In genomic region chr10:102310356-102311024, GRCh38 we compare ENCODE assay signal across 13 cellular contexts.
A peak's percentile ranks its signal among the peaks of the same experiment; 100 is the strongest.
DNase-seq lines count a peak whose midpoint lies in the region; ATAC-seq and TF ChIP-seq lines count a peak whose summit lies in the region.
"Had no signal": no experiment of that assay in that cellular context is flagged by ENCODE, and none has a peak within 500 bp of the region (broad histone marks: within the 10 kb centered on the region; RNA-seq: fewer than 3 reads in every experiment).

No MANE protein-coding gene starts in this region.

- intact Hi-C loops in HCT116 (cut with micrococcal nuclease) = no loop called here
- intact Hi-C loops in gastrocnemius medialis (cut with DNase I; ENCODE audit: low total_unique reads) = no loop called here

- H3K36me3 Mint-ChIP-seq in activated naive CD4-positive, alpha-beta T cell treated with anti-CD3 and anti-CD28 coated beads, Interleukin-2, amount 50 U/mL, for 72 hours = peaks cover 0 to 8% of the 10 kb centered on the region in 2 donors

- no peaks in the 10 kb centered on the region for H3K27me3 ChIP-seq in HCT116 (ENCODE audit: insufficient read depth, low read length)
- no peaks in the 10 kb centered on the region for H3K27me3 ChIP-seq in hepatocyte
- H3K27me3 ChIP-seq in gastrocnemius medialis = no peaks in the 10 kb centered on the region
- H3K27me3 ChIP-seq in suprapubic skin = no peaks in the 10 kb centered on the region
- H3K27me3 ChIP-seq: adrenal gland, sigmoid colon had no signal

- peak; percentile 87 for ATAC-seq in HCT116
- ATAC-seq in gastrocnemius medialis = no peak
- no peak for ATAC-seq in GM21825 (IDR thresholded peaks at IDR 0.05; ENCODE audit: unreplicated experiment)
- no peak for ATAC-seq in activated naive CD4-positive, alpha-beta T cell treated with anti-CD3 and anti-CD28 coated beads, Interleukin-2, amount 50 U/mL, for 72 hours

- H3K9me3 Mint-ChIP-seq in activated naive CD4-positive, alpha-beta T cell treated with anti-CD3 and anti-CD28 coated beads, Interleukin-2, amount 50 U/mL, for 72 hours = no peaks in the 10 kb centered on the region
- H3K9me3 Mint-ChIP-seq: activated CD4-positive, alpha-beta T cell treated with anti-CD3 and anti-CD28 coated beads, Interleukin-2, amount 10 ng/mL, durations not matched to agents 24 days and 14 days had no signal

- H3K79me2 ChIP-seq in HCT116 (ENCODE audit: insufficient read depth, low read length) (peaks cover 45% of the 10 kb centered on the region), hepatocyte (peaks cover 88% of the 10 kb centered on the region)

- no peak for TF ChIP-seq EP300 in suprapubic skin (IDR thresholded peaks at IDR 0.05)

- POLR2A ChIA-PET in HCT116 (lab: Charles Lee) = no interaction called here

- TF ChIP-seq CTCF in HCT116 (IDR thresholded peaks at IDR 0.05 in 2 of 3, conservative IDR thresholded peaks at IDR 0.05 in 1 of 3; ENCODE audit: borderline replicate concordance in 1 of 3, insufficient read depth in 1 of 3, low read depth in 2 of 3, low read length in 2 of 3) (no peak), hepatocyte (IDR thresholded peaks at IDR 0.05; ENCODE audit: poor library complexity) (no peak), gastrocnemius medialis (IDR thresholded peaks at IDR 0.05 in 4 of 5, conservative IDR thresholded peaks at IDR 0.05 in 1 of 5) (no peak), suprapubic skin (IDR thresholded peaks at IDR 0.05) (no peak)

- H3K27ac Mint-ChIP-seq in activated naive CD4-positive, alpha-beta T cell treated with anti-CD3 and anti-CD28 coated beads, Interleukin-2, amount 50 U/mL, for 72 hours = no peak overlapping the region
- H3K27ac Mint-ChIP-seq: activated CD4-positive, alpha-beta T cell treated with anti-CD3 and anti-CD28 coated beads, Interleukin-2, amount 10 ng/mL, durations not matched to agents 24 days and 14 days had no signal

- BruUV-seq in HCT116 (replicated peaks; lab: Mats Ljungman, UMichigan) = no TSS peak

- TF ChIP-seq RAD21 in HCT116 (IDR thresholded peaks at IDR 0.05; ENCODE audit: low read depth) = no peak

- in situ Hi-C loops in gastrocnemius medialis (cut with MboI; ENCODE audit: low sequenced_read_pairs in 4 of 4) = no loop called here

- H3K4me2 ChIP-seq in HCT116 (ENCODE audit: low read length) (peak overlapping the region; percentile 51), hepatocyte (peak overlapping the region; percentile 7)

- H2AFZ ChIP-seq in HCT116 (ENCODE audit: low read depth, low read length, poor library complexity, severe bottlenecking) (no peak overlapping the region), hepatocyte (no peak overlapping the region)

- WGBS in hepatocyte (ENCODE audit: low lambda C conversion rate, missing lambda C conversion rate) = 62% methylated on average over 4 of the region's 4 CpGs
- WGBS in suprapubic skin = 57% methylated on average over 4 of the region's 4 CpGs

- CTCF ChIA-PET in HCT116 (lab: Charles Lee) = interaction anchor here (1.0 to 6.3 kb wide), 2 partner anchors 41 to 80 kb away, joined by 3 to 23 read pairs; no protein-coding TSS in a partner anchor

- H3K9me3 ChIP-seq in HCT116 (ENCODE audit: control insufficient read depth in 1 of 2, insufficient read depth in 1 of 2, low read depth in 1 of 2, low read length in 2 of 2) (no peaks in the 10 kb centered on the region), hepatocyte (ENCODE audit: low read depth) (no peaks in the 10 kb centered on the region), gastrocnemius medialis (no peaks in the 10 kb centered on the region), suprapubic skin (no peaks in the 10 kb centered on the region)
- H3K9me3 ChIP-seq: adrenal gland, sigmoid colon had no signal

- H4K20me1 ChIP-seq in HCT116 (ENCODE audit: insufficient read depth) = peaks cover 7% of the 10 kb centered on the region; the same call in 1 of the 2 replicates
- H4K20me1 ChIP-seq in hepatocyte (ENCODE audit: insufficient read depth, poor library complexity, severe bottlenecking) = peaks cover 62% of the 10 kb centered on the region

- H3K27ac ChIP-seq in HCT116 (ENCODE audit: low read depth, low read length) = peak overlapping the region; percentile 12; the same call in 1 of the 2 replicates
- H3K27ac ChIP-seq in hepatocyte = peak overlapping the region; percentile 77
- peak overlapping the region; percentile 25 to 84 (median 80) for H3K27ac ChIP-seq in gastrocnemius medialis
- H3K27ac ChIP-seq in suprapubic skin = no peak overlapping the region

- no peak for TF ChIP-seq POLR2A in HCT116 (IDR thresholded peaks at IDR 0.05; ENCODE audit: borderline replicate concordance, extremely low read depth, insufficient read depth, insufficient read length)
- no peak for TF ChIP-seq POLR2A in gastrocnemius medialis (IDR thresholded peaks at IDR 0.05)
- no peak for TF ChIP-seq POLR2A in suprapubic skin (IDR thresholded peaks at IDR 0.05)

- H3K36me3 ChIP-seq in HCT116 (ENCODE audit: control insufficient read depth in 1 of 2, insufficient read depth in 2 of 2, low read length in 2 of 2) = no peaks in the 10 kb centered on the region
- H3K36me3 ChIP-seq in hepatocyte (replicated peaks; ENCODE audit: insufficient read depth, low read depth) = no peaks in the 10 kb centered on the region
- H3K36me3 ChIP-seq in gastrocnemius medialis = no peaks in the 10 kb centered on the region
- H3K36me3 ChIP-seq in suprapubic skin = peaks cover 5% of the 10 kb centered on the region
- H3K36me3 ChIP-seq: adrenal gland, sigmoid colon had no signal

- peak overlapping the region; percentile 23 for H3K9ac ChIP-seq in HCT116 (ENCODE audit: low read length)

- no peaks in the 10 kb centered on the region for H3K9me2 ChIP-seq in HCT116 (ENCODE audit: insufficient read depth)
- no peaks in the 10 kb centered on the region for H3K9me2 ChIP-seq in hepatocyte (replicated peaks; ENCODE audit: insufficient read depth)

- H3K4me1 ChIP-seq in HCT116 (ENCODE audit: control insufficient read depth in 1 of 2, insufficient read depth in 2 of 2, low read length in 2 of 2) (peaks cover 15 to 34% of the 10 kb centered on the region in 2 experiments), hepatocyte (ENCODE audit: insufficient read depth) (peaks cover 39% of the 10 kb centered on the region), gastrocnemius medialis (peaks cover 62 to 88% of the 10 kb centered on the region in 2 donors), suprapubic skin (peaks cover 18% of the 10 kb centered on the region)

- H3K4me3 ChIP-seq in HCT116 (replicated peaks in 1 of 2; ENCODE audit: low read depth in 1 of 2, low read length in 2 of 2) (peak overlapping the region in 1 of 2 experiments; percentile 12; a peak in 1 of 4 replicates), hepatocyte (no peak overlapping the region), gastrocnemius medialis (no peak overlapping the region), suprapubic skin (no peak overlapping the region)
- H3K4me3 ChIP-seq: adrenal gland, sigmoid colon had no signal

- RAD21 ChIA-PET in HCT116 (lab: Charles Lee; ENCODE audit: low non-redundant PET in 1 of 2, low total read pairs in 2 of 2, uncharacterized antibody in 2 of 2, unreplicated experiment in 2 of 2) = no interaction called here

- peak; percentile 61 for DNase-seq in HCT116 (ENCODE audit: low read depth, low spot score)
- peak; percentile 91 for DNase-seq in astrocyte of the hippocampus (ENCODE audit: low read depth, low spot score)
- DNase-seq in hepatocyte (ENCODE audit: low spot score) = peak; percentile 45
- DNase-seq in gastrocnemius medialis = no peak
- no peak for DNase-seq in suprapubic skin (ENCODE audit: low spot score in 2 of 2)
- DNase-seq in activated naive CD4-positive, alpha-beta T cell treated with anti-CD3 and anti-CD28 coated beads, Interleukin-2, amount 50 U/mL, for 72 hours (ENCODE audit: low spot score in 2 of 2) = no peak
- no peak for DNase-seq in germinal center (ENCODE audit: low spot score)
- DNase-seq: activated CD4-positive, alpha-beta T cell treated with anti-CD3 and anti-CD28 coated beads, Interleukin-2, amount 10 ng/mL, durations not matched to agents 24 days and 14 days; adrenal gland; NCI-H1092; sigmoid colon; stimulated activated naive CD4-positive, alpha-beta T cell had no signal

TF ChIP-seq in HCT116, 20 proteins besides CTCF, POLR2A, EP300 and RAD21:
- no peak for TF ChIP-seq EZH2phosphoT487 (IDR thresholded peaks at IDR 0.05; ENCODE audit: borderline replicate concordance)
- TF ChIP-seq MAX (IDR thresholded peaks at IDR 0.05) = no peak; the same call in 1 of the 2 replicates
- TF ChIP-seq JUND (IDR thresholded peaks at IDR 0.05) = peak; percentile 53; the same call in 1 of the 2 replicates
- peak; percentile 79 for TF ChIP-seq SP1 (IDR thresholded peaks at IDR 0.05; ENCODE audit: low read depth)
- TF ChIP-seq FOSL1 (IDR thresholded peaks at IDR 0.05; ENCODE audit: low read depth) = peak; percentile 61
- no peak for TF ChIP-seq TCF7L2 (IDR thresholded peaks at IDR 0.05; ENCODE audit: borderline replicate concordance, extremely low read depth, insufficient read depth, insufficient read length)
- TF ChIP-seq CBX3 (IDR thresholded peaks at IDR 0.05; ENCODE audit: low read depth) = peak; percentile 37; the same call in 1 of the 2 replicates
- TF ChIP-seq EGR1 (IDR thresholded peaks at IDR 0.05; ENCODE audit: low read depth) = no peak
- TF ChIP-seq CEBPB (IDR thresholded peaks at IDR 0.05; ENCODE audit: low read depth) = peak; percentile 59; the same call in 1 of the 2 replicates

Comparison
In these comparisons a context has a peak if more than half of its experiments do, and no peak if none do; other contexts are left out.
1. DNase-seq: peak in HCT116 (single experiment), astrocyte of the hippocampus (single experiment) and hepatocyte (single experiment); none in gastrocnemius medialis (0 of 2), suprapubic skin (0 of 2), activated naive CD4-positive, alpha-beta T cell treated with anti-CD3 and anti-CD28 coated beads, Interleukin-2, amount 50 U/mL, for 72 hours (0 of 2) and germinal center (single experiment).